Comparison of ENCODE assay signal across 2 cellular contexts in the genomic region with DNA sequence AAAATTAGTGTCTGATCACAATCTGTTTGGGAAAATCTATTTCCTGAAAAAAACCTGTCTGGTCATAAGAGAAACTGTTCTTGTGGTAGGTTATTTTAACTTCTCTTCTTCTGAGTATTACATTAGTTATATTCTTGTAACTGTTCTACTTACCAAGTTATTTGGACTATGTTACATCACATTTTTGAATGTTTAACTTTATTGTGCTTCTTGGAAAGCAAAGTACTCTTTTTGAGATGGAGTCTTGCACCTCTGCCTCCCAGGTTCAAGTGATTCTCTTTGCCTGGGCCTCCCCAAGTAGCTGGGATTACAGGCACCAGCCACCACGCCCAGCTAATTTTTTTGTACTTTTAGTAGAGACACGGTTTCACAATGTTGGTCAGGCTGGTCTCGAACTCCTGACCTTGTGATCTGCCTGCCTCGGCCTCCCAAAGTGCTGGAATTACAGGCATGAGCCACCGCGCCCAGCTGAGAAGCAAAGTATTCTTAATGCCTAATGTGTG.
TF ChIP-seq lines count a peak whose summit lies in the region.

No MANE protein-coding gene starts in this region.

TF ChIP-seq in GM12878, 131 proteins besides CTCF, POLR2A, EP300 and RAD21:
- TF ChIP-seq IKZF2 (IDR thresholded peaks at IDR 0.05): no peak
- TF ChIP-seq ZBTB40 (IDR thresholded peaks at IDR 0.05; ENCODE audit: borderline replicate concordance): peak; percentile 81

TF ChIP-seq in WTC11, 78 proteins besides CTCF, POLR2A, EP300 and RAD21:
- TF ChIP-seq FOXJ3 (CRISPR knock-in tag; IDR thresholded peaks at IDR 0.05; ENCODE audit: borderline replicate concordance) (no peak), MYBL2 (CRISPR knock-in tag; IDR thresholded peaks at IDR 0.05) (no peak), FOXP4 (CRISPR knock-in tag; IDR thresholded peaks at IDR 0.05) (no peak), EMX1 (CRISPR knock-in tag; IDR thresholded peaks at IDR 0.05) (no peak), CBFB (CRISPR knock-in tag; IDR thresholded peaks at IDR 0.05; ENCODE audit: low read depth) (no peak), ETV6 (CRISPR knock-in tag; IDR thresholded peaks at IDR 0.05) (no peak)
- TF ChIP-seq, protein P1, sequence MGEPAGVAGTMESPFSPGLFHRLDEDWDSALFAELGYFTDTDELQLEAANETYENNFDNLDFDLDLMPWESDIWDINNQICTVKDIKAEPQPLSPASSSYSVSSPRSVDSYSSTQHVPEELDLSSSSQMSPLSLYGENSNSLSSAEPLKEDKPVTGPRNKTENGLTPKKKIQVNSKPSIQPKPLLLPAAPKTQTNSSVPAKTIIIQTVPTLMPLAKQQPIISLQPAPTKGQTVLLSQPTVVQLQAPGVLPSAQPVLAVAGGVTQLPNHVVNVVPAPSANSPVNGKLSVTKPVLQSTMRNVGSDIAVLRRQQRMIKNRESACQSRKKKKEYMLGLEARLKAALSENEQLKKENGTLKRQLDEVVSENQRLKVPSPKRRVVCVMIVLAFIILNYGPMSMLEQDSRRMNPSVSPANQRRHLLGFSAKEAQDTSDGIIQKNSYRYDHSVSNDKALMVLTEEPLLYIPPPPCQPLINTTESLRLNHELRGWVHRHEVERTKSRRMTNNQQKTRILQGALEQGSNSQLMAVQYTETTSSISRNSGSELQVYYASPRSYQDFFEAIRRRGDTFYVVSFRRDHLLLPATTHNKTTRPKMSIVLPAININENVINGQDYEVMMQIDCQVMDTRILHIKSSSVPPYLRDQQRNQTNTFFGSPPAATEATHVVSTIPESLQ (CRISPR knock-in tag; IDR thresholded peaks at IDR 0.05): no peak
